ENCODE assay signal across 1 cellular context in genomic region chr22:16617516-16617915, GRCh38.
TF ChIP-seq lines count a peak whose summit lies in the region.

No MANE protein-coding gene starts in this region.

TF ChIP-seq in K562, 482 proteins besides CTCF, POLR2A, EP300 and RAD21 (continued from another document):
- TF ChIP-seq CUX1 (CRISPR knock-in tag; IDR thresholded peaks at IDR 0.05) = 0 out of 2 replicates have a peak, but pooled peaks have one; percentile 35
